In the genomic region with DNA sequence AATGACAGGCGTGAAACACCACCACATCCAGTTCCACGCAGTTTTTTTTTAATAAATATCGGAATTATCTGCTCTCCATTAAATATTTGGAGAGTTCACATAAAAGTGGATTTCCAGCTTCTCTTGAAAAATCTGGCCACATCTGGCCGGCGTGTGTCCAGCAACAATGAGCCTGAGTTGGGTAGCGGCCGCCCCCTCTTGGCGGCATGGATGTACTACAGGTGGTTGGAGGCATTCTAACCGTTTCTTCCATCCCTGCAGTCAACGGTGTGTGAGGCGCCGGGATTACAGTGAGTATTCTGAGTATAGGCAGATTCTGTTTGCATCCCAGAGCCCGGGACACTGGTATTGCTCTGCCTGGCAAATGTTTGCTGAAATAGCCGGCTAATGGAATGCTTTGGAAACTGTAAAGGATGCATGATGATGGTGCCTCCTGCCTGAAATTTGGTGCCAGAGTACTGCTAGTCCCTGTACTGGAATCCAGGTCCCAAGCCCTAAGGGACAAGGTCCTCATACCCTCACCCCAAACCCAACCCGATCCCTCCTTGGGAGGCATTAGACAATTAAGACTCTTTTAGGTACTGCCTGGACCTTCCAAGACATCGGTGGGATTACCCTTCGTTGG, we compare ENCODE assay signal across 8 cellular contexts. TPM values are rescaled to one million over a fixed set of nuclear protein-coding genes. Genes with fewer than 3 reads are reported as not detected.
DNase-seq lines count a peak whose midpoint lies in the region; ATAC-seq, FAIRE-seq and TF ChIP-seq lines count a peak whose summit lies in the region.

No MANE protein-coding gene starts in this region.

- POLR2A ChIA-PET in CD8-positive, alpha-beta T cell (lab: Charles Lee), result interaction anchor here (0.6 to 2.4 kb wide), 4 partner anchors 14 to 166 kb away, joined by 3 to 14 read pairs (median 4); a partner anchor contains a TSS
- POLR2A ChIA-PET in H1 (lab: Charles Lee; ENCODE audit: partially characterized antibody), result interaction anchor here (1.1 to 2.6 kb wide), 3 partner anchors 10 to 16 kb away, joined by 6 to 12 read pairs (median 7); a partner anchor contains a TSS

- H3K9ac ChIP-seq in Karpas-422 (ENCODE audit: low read length) (peak overlapping the region; percentile 72), H1 (replicated peaks in 1 of 4; ENCODE audit: extremely low read depth in 1 of 4, low read depth in 3 of 4, low read length in 3 of 4) (no peak overlapping the region)

- peak; percentile 82 to 89 for TF ChIP-seq RAD21 in H1 (IDR thresholded peaks at IDR 0.05 in 1 of 2, conservative IDR thresholded peaks at IDR 0.05 in 1 of 2; ENCODE audit: low read depth in 2 of 2, low read length in 2 of 2)

- peak overlapping the region; percentile 57 for H3K4me3 Mint-ChIP-seq in CD8-positive, alpha-beta T cell
- H3K4me3 Mint-ChIP-seq in mesothelial cell of epicardium, result no peak overlapping the region

- no peak overlapping the region for H2BK15ac ChIP-seq in H1 (ENCODE audit: low read length)

- no peak for TF ChIP-seq POLR2A in H1 (IDR thresholded peaks at IDR 0.05; ENCODE audit: control extremely low read depth in 1 of 2, low read depth in 2 of 2, low read length in 2 of 2)
- TF ChIP-seq POLR2A in suprapubic skin (IDR thresholded peaks at IDR 0.05), result no peak

- H3K23ac ChIP-seq in H1 (ENCODE audit: insufficient read length), result no peak overlapping the region

- no peak overlapping the region for H2BK12ac ChIP-seq in H1 (ENCODE audit: low read depth, low read length)

- H3K23me2 ChIP-seq in H1 (ENCODE audit: low read depth, low read length), result no peaks in the 10 kb centered on the region

- H2BK5ac ChIP-seq in H1 (ENCODE audit: low read depth, low read length), result no peak overlapping the region

- no peaks in the 10 kb centered on the region for H3K9me3 Mint-ChIP-seq in CD8-positive, alpha-beta T cell
- H3K9me3 Mint-ChIP-seq in mesothelial cell of epicardium, result peaks cover 3% of the 10 kb centered on the region

- no peak overlapping the region for H4K5ac ChIP-seq in H1 (ENCODE audit: insufficient read length, low read depth, low read length)

- H3K9me3 ChIP-seq in CD8-positive, alpha-beta T cell (ENCODE audit: low read length), result no peaks in the 10 kb centered on the region
- H3K9me3 ChIP-seq in Karpas-422 (ENCODE audit: low read length) (no peaks in the 10 kb centered on the region), H1 (ENCODE audit: insufficient read depth in 2 of 2, low read depth in 1 of 2, low read length in 1 of 2) (no peaks in the 10 kb centered on the region), suprapubic skin (no peaks in the 10 kb centered on the region)

- H3K18ac ChIP-seq in H1 (ENCODE audit: extremely low read depth, low read length), result no peak overlapping the region

- H3K27me3 ChIP-seq in CD8-positive, alpha-beta T cell (ENCODE audit: insufficient read depth, low read length), result no peaks in the 10 kb centered on the region
- H3K27me3 ChIP-seq in Karpas-422 (ENCODE audit: low read length) (no peaks in the 10 kb centered on the region), H1 (replicated peaks in 1 of 4; ENCODE audit: control insufficient read depth in 3 of 4, extremely low read depth in 1 of 4, insufficient read depth in 3 of 4, low read length in 3 of 4) (no peaks in the 10 kb centered on the region), suprapubic skin (peaks cover 6% of the 10 kb centered on the region)

- no peaks in the 10 kb centered on the region for H3K9me2 ChIP-seq in Karpas-422 (replicated peaks; ENCODE audit: insufficient read depth, low read length)

- no peak overlapping the region for H3K4ac ChIP-seq in H1 (replicated peaks; ENCODE audit: insufficient read length, low read depth, low read length)

- H4K8ac ChIP-seq in H1 (ENCODE audit: extremely low read depth, insufficient read depth, low read length), result no peak overlapping the region

- H3K27me3 Mint-ChIP-seq in CD8-positive, alpha-beta T cell (ENCODE audit: low read depth), result no peaks in the 10 kb centered on the region
- H3K27me3 Mint-ChIP-seq in mesothelial cell of epicardium (ENCODE audit: low read depth), result no peaks in the 10 kb centered on the region

- no peak for TF ChIP-seq EP300 in H1 (IDR thresholded peaks at IDR 0.05; ENCODE audit: borderline replicate concordance in 1 of 2, low read depth in 2 of 2, low read length in 2 of 2)
- no peak for TF ChIP-seq EP300 in suprapubic skin (IDR thresholded peaks at IDR 0.05)

- H3K36me3 ChIP-seq in CD8-positive, alpha-beta T cell (ENCODE audit: insufficient read depth, low read length), result no peaks in the 10 kb centered on the region
- H3K36me3 ChIP-seq in Karpas-422 (ENCODE audit: insufficient read depth, low read length) (no peaks in the 10 kb centered on the region), H1 (ENCODE audit: control insufficient read depth in 2 of 4, insufficient read depth in 4 of 4, low read length in 3 of 4) (no peaks in the 10 kb centered on the region), suprapubic skin (no peaks in the 10 kb centered on the region)

- peaks cover 23% of the 10 kb centered on the region for H3K4me1 ChIP-seq in CD8-positive, alpha-beta T cell (ENCODE audit: insufficient read depth, low read length)
- H3K4me1 ChIP-seq in Karpas-422 (ENCODE audit: low read length) (peaks cover 90% of the 10 kb centered on the region), H1 (replicated peaks in 1 of 4; ENCODE audit: control insufficient read depth in 3 of 4, insufficient read depth in 4 of 4, low read length in 3 of 4) (peaks cover 3 to 11% (median 7%) of the 10 kb centered on the region in 4 experiments; a peak in 6 of 7 replicates), suprapubic skin (peaks cover 4% of the 10 kb centered on the region)

- peaks cover 38% of the 10 kb centered on the region for H3K4me1 Mint-ChIP-seq in CD8-positive, alpha-beta T cell (ENCODE audit: low read depth)
- H3K4me1 Mint-ChIP-seq in mesothelial cell of epicardium, result peaks cover 14% of the 10 kb centered on the region

- intact Hi-C loops in CD8-positive, alpha-beta T cell (cut with DNase I, micrococcal nuclease), result loop anchor here (1.0 to 5.0 kb wide), 9 partner anchors 13 to 187 kb away; no protein-coding TSS in a partner anchor

- no peaks in the 10 kb centered on the region for H3K79me1 ChIP-seq in H1 (ENCODE audit: low read depth, low read length)

- H2AK5ac ChIP-seq in H1 (ENCODE audit: low read depth, low read length), result no peak overlapping the region

- H3K79me2 ChIP-seq in Karpas-422 (ENCODE audit: low read length) (no peaks in the 10 kb centered on the region), H1 (ENCODE audit: control insufficient read depth in 1 of 2, insufficient read depth in 2 of 2, low read length in 2 of 2) (no peaks in the 10 kb centered on the region)

- ATAC-seq in CD8-positive, alpha-beta T cell, result peak; percentile 87
- ATAC-seq in GM18868 (IDR thresholded peaks at IDR 0.05; ENCODE audit: unreplicated experiment), result peak; percentile 44
- no peak for ATAC-seq in HG02938 (IDR thresholded peaks at IDR 0.05; ENCODE audit: unreplicated experiment)

- no peak overlapping the region for H3K27ac ChIP-seq in CD8-positive, alpha-beta T cell (ENCODE audit: low read depth, low read length)
- H3K27ac ChIP-seq in Karpas-422 (ENCODE audit: low read length) (peak overlapping the region; percentile 98), H1 (ENCODE audit: low read depth, low read length) (no peak overlapping the region), suprapubic skin (no peak overlapping the region)

- no peak overlapping the region for H2AFZ ChIP-seq in Karpas-422 (ENCODE audit: low read length)
- H2AFZ ChIP-seq in H1 (ENCODE audit: low read length), result no peak overlapping the region

- no peak overlapping the region for H4K91ac ChIP-seq in H1 (replicated peaks; ENCODE audit: insufficient read length, low read length)

- H2BK20ac ChIP-seq in H1 (ENCODE audit: low read length), result no peak overlapping the region

- no peak overlapping the region for H3K14ac ChIP-seq in H1 (ENCODE audit: insufficient read length)

- peak; percentile 100 for TF ChIP-seq CTCF in CD8-positive, alpha-beta T cell (IDR thresholded peaks at IDR 0.05)
- TF ChIP-seq CTCF in H1 (IDR thresholded peaks at IDR 0.05; ENCODE audit: control extremely low read depth in 1 of 3, insufficient read depth in 1 of 3, low read depth in 1 of 3, low read length in 3 of 3) (peak; percentile 86 to 94 (median 87)), mesothelial cell of epicardium (IDR thresholded peaks at IDR 0.05; ENCODE audit: unreplicated experiment) (peak; percentile 61), suprapubic skin (IDR thresholded peaks at IDR 0.05) (peak; percentile 48 to 62)

- no peaks in the 10 kb centered on the region for H4K20me1 ChIP-seq in Karpas-422 (ENCODE audit: insufficient read depth, low read depth, low read length)
- H4K20me1 ChIP-seq in H1 (replicated peaks in 1 of 2; ENCODE audit: control insufficient read depth in 1 of 2, insufficient read depth in 2 of 2, low read length in 2 of 2), result no peaks in the 10 kb centered on the region

- H2BK120ac ChIP-seq in H1 (replicated peaks; ENCODE audit: low read depth, low read length), result no peak overlapping the region

- WGBS in H1 (ENCODE audit: extremely low coverage in 1 of 2, insufficient coverage in 1 of 2, insufficient read length in 1 of 2, insufficient replicate concordance in 2 of 2, low coverage in 1 of 2, low lambda C conversion rate in 2 of 2, missing lambda C conversion rate in 1 of 2), 2 experiments, result 32% methylated on average over 17 of the region's 17 CpGs; no CpG with 5 or more reads in 1 of the 2 experiments
- WGBS in suprapubic skin, result 55% methylated on average over 17 of the region's 17 CpGs

- no peak overlapping the region for H3K56ac ChIP-seq in H1 (replicated peaks; ENCODE audit: insufficient read length, low read depth, low read length)

- peak overlapping the region; percentile 76 for H3K4me2 ChIP-seq in Karpas-422 (ENCODE audit: low read depth, low read length, poor library complexity, severe bottlenecking)
- H3K4me2 ChIP-seq in H1 (ENCODE audit: insufficient read depth in 1 of 2, low read depth in 2 of 2, low read length in 2 of 2), result no peak overlapping the region

- no peak overlapping the region for H3K4me3 ChIP-seq in CD8-positive, alpha-beta T cell (ENCODE audit: low read depth, low read length)
- H3K4me3 ChIP-seq in Karpas-422 (ENCODE audit: low read length) (peak overlapping the region; percentile 49), H1 (ENCODE audit: extremely low read depth in 1 of 4, insufficient read depth in 2 of 4, low read depth in 3 of 4, low read length in 4 of 4) (no peak overlapping the region), suprapubic skin (peak overlapping the region; percentile 0)

- DNase-seq in CD8-positive, alpha-beta T cell, result peak in 6 of 7 experiments; percentile 38 to 77 (median 55)
- DNase-seq in Karpas-422 (peak; percentile 93), UCSD-AML1 (lab: John Stamatoyannopoulos, UW; ENCODE audit: unreplicated experiment) (peak; percentile 68), H1 (ENCODE audit: low read depth in 1 of 2, low spot score in 2 of 2) (peak in 1 of 2 experiments; percentile 89), mesothelial cell of epicardium (ENCODE audit: low spot score in 2 of 2, unreplicated experiment in 2 of 2) (peak; percentile 33 to 59), suprapubic skin (ENCODE audit: low spot score in 2 of 2) (peak; percentile 87 to 89)

- no peaks in the 10 kb centered on the region for H3K36me3 Mint-ChIP-seq in CD8-positive, alpha-beta T cell
- H3K36me3 Mint-ChIP-seq in mesothelial cell of epicardium, result no peaks in the 10 kb centered on the region

- H3K27ac Mint-ChIP-seq in CD8-positive, alpha-beta T cell, result no peak overlapping the region
- H3K27ac Mint-ChIP-seq in mesothelial cell of epicardium, result no peak overlapping the region

- FAIRE-seq in H1 (lab: Jason Lieb, UNC), result peak; percentile 36

- CTCF ChIA-PET in CD8-positive, alpha-beta T cell (lab: Charles Lee), result interaction anchor here (0.6 to 10.1 kb wide), 33 partner anchors 9 to 187 kb away, joined by 3 to 169 read pairs (median 7); a partner anchor contains a TSS
- CTCF ChIA-PET in H1 (lab: Charles Lee; ENCODE audit: partially characterized antibody), result interaction anchor here (0.6 to 7.4 kb wide), 53 partner anchors 8 to 1870 kb away, joined by 3 to 75 read pairs (median 5); a partner anchor contains a TSS

RNA-seq across cellular contexts. Expression of a gene that starts 13.6 kb away (rescaled TPM):
- total RNA-seq in CD8-positive, alpha-beta T cell, result 1 to 10 TPM; 3.4 to 5.0 TPM
- 132 and 133 TPM in 2 replicates for total RNA-seq in Karpas-422 (2014; rRNA removed; shearing (Covaris generic); ENCODE audit: low replicate concordance)
- 30.4 and 32.2 TPM in 2 replicates for total RNA-seq in H1 (2021; fragmentation: NEBNext Ultra II Directional; extraction: Animal tissue kit (Norgen Biotek cat#: 25700))
- 18.5 TPM in 2 replicates for polyA plus RNA-seq in H1 (2011; rRNA removed)
- 14.2 TPM for polyA plus RNA-seq in H1 (2011; cell fraction: cytosol; rRNA removed)
- 15.6 TPM for polyA plus RNA-seq in H1 (2011; cell fraction: nucleus; rRNA removed)
- 21.1 to 25.1 TPM (median 22.7 TPM) in 4 replicates for polyA plus RNA-seq in H1 (2012, experiment 1 of 2)
- polyA plus RNA-seq in H1 (2012, experiment 2 of 2), result 26.6 TPM
- 32.5 TPM for polyA plus RNA-seq in H1 (2013, experiment 1 of 2)
- 42.1 TPM for polyA plus RNA-seq in H1 (2013, experiment 2 of 2)
- polyA minus RNA-seq in H1 (2011; rRNA and poly(A)+ RNA removed), result 31.3 and 32.5 TPM in 2 replicates
- 14.6 TPM for polyA minus RNA-seq in H1 (2011; cell fraction: cytosol; rRNA and poly(A)+ RNA removed)
- polyA minus RNA-seq in H1 (2011; cell fraction: nucleus; rRNA and poly(A)+ RNA removed), result 12.3 TPM
- total RNA-seq in mesothelial cell of epicardium (41.8 to 42.9 TPM (median 42.7 TPM) in 3 replicates), suprapubic skin (100 to 1,000 TPM in 3 of 4 donors, 10 to 100 TPM in 1; 99.3 to 167 (median 126) TPM)

RNA-seq across cellular contexts. Expression of a gene that starts 15.5 kb away (rescaled TPM):
- total RNA-seq in CD8-positive, alpha-beta T cell, result 10 to 100 TPM; 96.3 to 98.5 TPM
- total RNA-seq in Karpas-422 (2014; rRNA removed; shearing (Covaris generic); ENCODE audit: low replicate concordance), result 241 and 291 TPM in 2 replicates
- 10.8 and 11.5 TPM in 2 replicates for total RNA-seq in H1 (2021; fragmentation: NEBNext Ultra II Directional; extraction: Animal tissue kit (Norgen Biotek cat#: 25700))
- polyA plus RNA-seq in H1 (2011; rRNA removed), result 6.4 and 8.4 TPM in 2 replicates
- polyA plus RNA-seq in H1 (2011; cell fraction: cytosol; rRNA removed), result 9.6 TPM
- polyA plus RNA-seq in H1 (2011; cell fraction: nucleus; rRNA removed), result 5.8 TPM
- 9.0 to 9.4 TPM (median 9.1 TPM) in 4 replicates for polyA plus RNA-seq in H1 (2012, experiment 1 of 2)
- 8.2 TPM for polyA plus RNA-seq in H1 (2012, experiment 2 of 2)
- polyA plus RNA-seq in H1 (2013, experiment 1 of 2), result 7.8 TPM
- polyA plus RNA-seq in H1 (2013, experiment 2 of 2), result 7.9 TPM
- 8.5 and 10.7 TPM in 2 replicates for polyA minus RNA-seq in H1 (2011; rRNA and poly(A)+ RNA removed)
- polyA minus RNA-seq in H1 (2011; cell fraction: cytosol; rRNA and poly(A)+ RNA removed), result 4.3 TPM
- 6.9 TPM for polyA minus RNA-seq in H1 (2011; cell fraction: nucleus; rRNA and poly(A)+ RNA removed)
- 4.7 to 5.5 TPM (median 4.8 TPM) in 3 replicates for total RNA-seq in mesothelial cell of epicardium
- total RNA-seq in suprapubic skin, result 10 to 100 TPM; 11.5 to 32.3 (median 26.8) TPM

Comparison
In these comparisons a context has a peak if more than half of its experiments do, and no peak if none do; other contexts are left out.
1. H3K4me3 ChIP-seq: peak in Karpas-422 (single experiment) and suprapubic skin (single experiment); none in CD8-positive, alpha-beta T cell (single experiment) and H1 (0 of 4).
2. Peak in every context shown above with its lines, with median percentiles within 50 percentile points of each other: CTCF ChIP-seq.